1 cellular context compared by ENCODE assay signal in genomic region chr1:168554603-168555520, GRCh38.
TF ChIP-seq lines count a peak whose summit lies in the region.

No MANE protein-coding gene starts in this region.

TF ChIP-seq in HepG2, 621 proteins besides CTCF, POLR2A, EP300 and RAD21:
- TF ChIP-seq PRMT3 (CRISPR knock-in tag; IDR thresholded peaks at IDR 0.05; ENCODE audit: borderline replicate concordance, low read depth), result no peak
- no peak for TF ChIP-seq ZBTB20 (CRISPR knock-in tag; IDR thresholded peaks at IDR 0.05; ENCODE audit: borderline replicate concordance, low read depth)
- TF ChIP-seq HDAC1 (CRISPR knock-in tag; IDR thresholded peaks at IDR 0.05), result peak; percentile 32; the same call in 1 of the 2 replicates
- no peak for TF ChIP-seq ATF4 (CRISPR knock-in tag; IDR thresholded peaks at IDR 0.05)
- TF ChIP-seq ATF7 (IDR thresholded peaks at IDR 0.05), result peak; percentile 53; the same call in 1 of the 2 replicates
- no peak for TF ChIP-seq ATF7 (CRISPR knock-in tag; IDR thresholded peaks at IDR 0.05)
- no peak for TF ChIP-seq FOXC1 (CRISPR knock-in tag; IDR thresholded peaks at IDR 0.05; ENCODE audit: borderline replicate concordance)
- no peak for TF ChIP-seq ZNF432 (CRISPR knock-in tag; IDR thresholded peaks at IDR 0.05; ENCODE audit: borderline replicate concordance)
- no peak for TF ChIP-seq SPEN (CRISPR knock-in tag; IDR thresholded peaks at IDR 0.05; ENCODE audit: low read depth)
